Comparison of ENCODE assay signal across 2 cellular contexts in the genomic region with DNA sequence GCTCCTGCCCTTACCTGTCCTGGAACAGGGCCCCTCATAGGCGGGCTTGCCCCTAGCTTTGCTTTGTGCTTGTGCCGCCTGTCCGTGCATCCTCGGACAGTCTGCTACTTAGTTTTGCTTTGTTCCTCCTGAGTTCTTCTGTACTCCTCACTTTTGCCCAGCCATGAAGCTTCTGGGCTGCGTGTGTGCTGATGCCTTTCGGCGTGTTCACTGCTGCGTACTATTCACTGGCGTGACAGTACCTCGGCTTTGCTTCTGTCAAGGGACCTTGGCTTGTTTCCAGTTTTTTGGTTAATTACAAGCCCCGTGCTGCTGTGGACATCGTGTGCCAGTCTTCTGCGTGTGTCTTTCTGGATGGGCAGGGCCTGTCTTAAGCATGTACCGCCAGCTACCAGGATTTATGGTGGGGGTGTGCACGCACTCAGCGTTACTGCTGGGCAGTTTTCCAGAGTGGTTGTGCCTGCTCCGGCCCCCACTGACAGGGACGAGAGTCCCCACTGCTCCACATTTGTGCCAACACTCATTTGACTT.
TF ChIP-seq lines count a peak whose summit lies in the region.

No MANE protein-coding gene starts in this region.

TF ChIP-seq in SK-N-SH, 30 proteins besides CTCF, POLR2A, EP300 and RAD21 (continued from another document):
- TF ChIP-seq REST (IDR thresholded peaks at IDR 0.05; ENCODE audit: low read depth, low read length) (no peak), ZBTB33 (IDR thresholded peaks at IDR 0.05; ENCODE audit: borderline replicate concordance, low read depth) (no peak), MXI1 (IDR thresholded peaks at IDR 0.05; ENCODE audit: low read depth, low read length) (no peak), RXRA (IDR thresholded peaks at IDR 0.05; ENCODE audit: borderline replicate concordance, low read depth) (no peak), RCOR1 (IDR thresholded peaks at IDR 0.05; ENCODE audit: low read length) (no peak), NRF1 (IDR thresholded peaks at IDR 0.05; ENCODE audit: low read depth, low read length) (no peak)

TF ChIP-seq in SK-N-SH treated with all-trans-retinoic acid at 6 μM for 48 hours, 23 proteins besides CTCF, POLR2A, EP300 and RAD21 (continued from another document):
- TF ChIP-seq ZNF565 (CRISPR knock-in tag; conservative IDR thresholded peaks at IDR 0.05; ENCODE audit: low read depth) (no peak), ZC3H10 (CRISPR knock-in tag; IDR thresholded peaks at IDR 0.05) (no peak), PATZ1 (CRISPR knock-in tag; IDR thresholded peaks at IDR 0.05; ENCODE audit: borderline replicate concordance) (no peak), ZFP30 (CRISPR knock-in tag; IDR thresholded peaks at IDR 0.05) (no peak), RARB (CRISPR knock-in tag; IDR thresholded peaks at IDR 0.05) (no peak), ISL1 (CRISPR knock-in tag; IDR thresholded peaks at IDR 0.05) (no peak), TOX (CRISPR knock-in tag; IDR thresholded peaks at IDR 0.05; ENCODE audit: borderline replicate concordance) (no peak), CSDC2 (CRISPR knock-in tag; IDR thresholded peaks at IDR 0.05) (no peak), TSHZ2 (CRISPR knock-in tag; IDR thresholded peaks at IDR 0.05) (no peak), TCF4 (CRISPR knock-in tag; IDR thresholded peaks at IDR 0.05; ENCODE audit: borderline replicate concordance) (no peak), BACH2 (CRISPR knock-in tag; IDR thresholded peaks at IDR 0.05; ENCODE audit: borderline replicate concordance) (no peak)
